ENCODE assay signal across 13 cellular contexts in the genomic region with DNA sequence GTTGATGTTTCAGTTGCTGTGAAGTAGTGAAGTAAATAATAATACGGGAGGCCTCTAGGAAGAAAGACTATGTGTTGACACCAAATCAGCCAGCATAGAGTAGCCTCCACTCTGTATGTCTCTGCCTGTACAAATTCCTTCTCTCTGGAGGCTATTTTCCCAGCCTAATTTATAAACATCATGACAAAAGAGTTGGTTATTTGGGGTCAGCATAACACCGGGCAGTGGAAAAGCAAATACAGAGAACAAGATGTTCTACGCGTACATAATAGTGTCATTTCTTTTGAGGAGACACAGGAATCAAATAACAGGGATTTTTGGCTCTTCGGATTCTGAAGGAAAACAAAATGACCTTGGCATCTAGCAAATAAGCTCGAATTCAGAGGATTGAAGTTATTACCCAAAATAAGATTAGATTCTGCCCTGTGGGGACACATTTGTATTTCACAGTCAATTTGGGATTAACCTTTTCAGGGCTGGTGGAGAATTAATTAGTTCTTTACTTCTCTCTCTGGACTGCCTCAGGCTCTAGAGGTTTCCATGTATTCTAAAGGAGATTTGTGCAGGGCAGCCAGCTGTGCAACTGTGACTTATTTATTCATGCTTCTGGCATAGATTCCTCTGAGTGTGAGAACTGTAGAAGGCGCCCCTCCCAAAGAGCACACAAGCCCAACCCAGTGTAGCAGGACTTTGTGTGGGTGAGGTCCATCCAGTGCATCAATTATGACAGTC. TPM values are rescaled to one million over a fixed set of nuclear protein-coding genes. Genes with fewer than 3 reads are reported as not detected.
A peak's percentile ranks its signal among the peaks of the same experiment; 100 is the strongest.
DNase-seq lines count a peak whose midpoint lies in the region; ATAC-seq and TF ChIP-seq lines count a peak whose summit lies in the region.
"Had no signal": no experiment of that assay in that cellular context is flagged by ENCODE, and none has a peak within 500 bp of the region (broad histone marks: within the 10 kb centered on the region; RNA-seq: fewer than 3 reads in every experiment).

No MANE protein-coding gene starts in this region.

- peak overlapping the region; percentile 17 to 80 (median 74) for H3K27ac ChIP-seq in right lobe of liver
- H3K27ac ChIP-seq in stomach smooth muscle (ENCODE audit: low read length): peak overlapping the region; percentile 32

- no peaks in the 10 kb centered on the region for H3K4me1 Mint-ChIP-seq in endothelial cell (ENCODE audit: unreplicated experiment)
- H3K4me1 Mint-ChIP-seq: natural killer cell had no signal

- peaks cover 2% of the 10 kb centered on the region for H3K27me3 Mint-ChIP-seq in endothelial cell (ENCODE audit: unreplicated experiment)

- no peak overlapping the region for H3K4me3 Mint-ChIP-seq in endothelial cell (ENCODE audit: unreplicated experiment)
- H3K4me3 Mint-ChIP-seq: natural killer cell had no signal

- H3K27me3 ChIP-seq in right lobe of liver: no peaks in the 10 kb centered on the region
- no peaks in the 10 kb centered on the region for H3K27me3 ChIP-seq in stomach smooth muscle (ENCODE audit: control insufficient read depth in 1 of 2, insufficient read depth in 2 of 2, low read length in 2 of 2)

- H3K4me1 ChIP-seq in right lobe of liver (peaks cover 0 to 13% (median 0%) of the 10 kb centered on the region in 4 donors), stomach smooth muscle (ENCODE audit: control insufficient read depth, insufficient read depth, low read length) (peaks cover 4% of the 10 kb centered on the region)

- no peak overlapping the region for H3K27ac Mint-ChIP-seq in endothelial cell (ENCODE audit: unreplicated experiment)
- H3K27ac Mint-ChIP-seq: natural killer cell had no signal

- intact Hi-C loops in right lobe of liver (cut with DNase I): no loop called here

- no peaks in the 10 kb centered on the region for H3K36me3 ChIP-seq in right lobe of liver
- no peaks in the 10 kb centered on the region for H3K36me3 ChIP-seq in stomach smooth muscle (ENCODE audit: control insufficient read depth in 2 of 2, insufficient read depth in 2 of 2, low read length in 2 of 2)

- 23% methylated on average over 6 of the region's 7 CpGs for whole genome bisulfite sequencing in right lobe of liver (ENCODE audit: insufficient coverage, low coverage, low lambda C conversion rate, missing lambda C conversion rate)

- DNase-seq in NCI-H146 (lab: John Stamatoyannopoulos, UW): peak; percentile 47
- DNase-seq in cardiac fibroblast (ENCODE audit: low read depth in 2 of 2): peak; percentile 2 to 30
- DNase-seq in right lobe of liver: no peak
- DNase-seq in endothelial cell (ENCODE audit: low spot score): no peak
- DNase-seq in ureter (ENCODE audit: low spot score): no peak
- no peak for DNase-seq in HPDE6-E6E7 (ENCODE audit: extremely low spot score)
- DNase-seq: anterior cingulate cortex, MV-4-11, natural killer cell, NCI-H446 treated with DMSO at 0.1 percent for 48 hours, SHP77 treated with DMSO at 0.1 percent for 48 hours had no signal

- no peak overlapping the region for H3K9ac ChIP-seq in stomach smooth muscle (ENCODE audit: low read length in 2 of 2)

- TF ChIP-seq CTCF in cardiac fibroblast (IDR thresholded peaks at IDR 0.05; ENCODE audit: low read depth, low read length) (no peak), right lobe of liver (IDR thresholded peaks at IDR 0.05) (no peak), endothelial cell (IDR thresholded peaks at IDR 0.05; ENCODE audit: unreplicated experiment) (no peak)

- ATAC-seq in right lobe of liver: peak; percentile 50 to 85 (median 78)
- no peak for ATAC-seq in HG03520 (IDR thresholded peaks at IDR 0.05; ENCODE audit: unreplicated experiment)
- ATAC-seq: natural killer cell had no signal

- no peak overlapping the region for H3K4me3 ChIP-seq in cardiac fibroblast (replicated peaks in 1 of 2; ENCODE audit: low read depth in 2 of 2, low read length in 2 of 2)
- peak overlapping the region in 1 of 3 donors; percentile 5 for H3K4me3 ChIP-seq in right lobe of liver
- H3K4me3 ChIP-seq in stomach smooth muscle (ENCODE audit: low read length in 2 of 2): peak overlapping the region in 1 of 2 donors; percentile 19

- H3K9me3 ChIP-seq in right lobe of liver (no peaks in the 10 kb centered on the region), stomach smooth muscle (ENCODE audit: control insufficient read depth in 2 of 2, low read length in 2 of 2) (no peaks in the 10 kb centered on the region)

- no peaks in the 10 kb centered on the region for H3K9me3 Mint-ChIP-seq in endothelial cell (ENCODE audit: unreplicated experiment)
- H3K9me3 Mint-ChIP-seq: natural killer cell had no signal

- no peak for TF ChIP-seq POLR2A in right lobe of liver (IDR thresholded peaks at IDR 0.05)

- no peaks in the 10 kb centered on the region for H3K36me3 Mint-ChIP-seq in endothelial cell (ENCODE audit: low read depth, unreplicated experiment)
- H3K36me3 Mint-ChIP-seq: natural killer cell had no signal

RNA-seq across cellular contexts. Expression of a gene that starts 14.1 kb away (rescaled TPM):
- total RNA-seq in right lobe of liver (10 to 100 TPM in 4 of 6 experiments, 1 to 10 TPM in 2; 7.0 to 24.0 (median 15.2) TPM), endothelial cell (ENCODE audit: unreplicated experiment) (3.9 TPM), ureter (11.4 TPM)

Comparison
In these comparisons a context has a peak if more than half of its experiments do, and no peak if none do; other contexts are left out.
1. DNase-seq: peak in NCI-H146 (single experiment) and cardiac fibroblast (2 of 2); none in right lobe of liver (0 of 3), endothelial cell (single experiment), ureter (single experiment) and HPDE6-E6E7 (single experiment).